2 cellular contexts compared by ENCODE assay signal in the genomic region with DNA sequence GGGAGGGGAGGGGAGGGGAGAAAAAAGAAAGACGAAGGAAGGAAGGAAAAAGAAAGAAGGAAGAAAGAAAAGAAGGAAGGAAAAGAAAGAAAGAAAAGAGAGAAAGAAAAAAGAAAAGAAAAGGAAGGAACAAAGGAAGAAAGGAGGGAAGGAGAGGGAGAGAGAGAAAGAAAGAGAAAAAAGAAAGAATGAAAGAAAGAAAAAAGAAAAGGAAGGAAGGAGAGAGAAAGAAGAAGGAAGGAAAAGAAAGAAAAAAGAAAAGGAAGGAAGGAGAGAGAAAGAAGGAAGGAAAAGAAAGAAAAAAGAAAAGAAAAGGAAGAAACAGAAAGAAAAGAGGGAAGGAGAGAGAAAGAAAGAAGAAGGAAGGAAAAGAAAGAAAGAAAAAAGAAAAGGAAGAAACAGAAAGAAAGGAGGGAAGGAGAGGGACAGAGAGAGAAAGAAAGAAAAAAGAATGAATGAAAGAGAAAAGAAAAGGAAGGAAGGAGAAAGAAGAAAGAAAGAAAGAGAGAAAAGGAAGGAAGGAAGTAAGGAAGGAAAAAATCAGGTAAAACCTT.
A peak's percentile ranks its signal among the peaks of the same experiment; 100 is the strongest.
TF ChIP-seq lines count a peak whose summit lies in the region.

No MANE protein-coding gene starts in this region.

TF ChIP-seq in A549, 52 proteins besides CTCF, POLR2A, EP300 and RAD21:
- TF ChIP-seq, protein P1, sequence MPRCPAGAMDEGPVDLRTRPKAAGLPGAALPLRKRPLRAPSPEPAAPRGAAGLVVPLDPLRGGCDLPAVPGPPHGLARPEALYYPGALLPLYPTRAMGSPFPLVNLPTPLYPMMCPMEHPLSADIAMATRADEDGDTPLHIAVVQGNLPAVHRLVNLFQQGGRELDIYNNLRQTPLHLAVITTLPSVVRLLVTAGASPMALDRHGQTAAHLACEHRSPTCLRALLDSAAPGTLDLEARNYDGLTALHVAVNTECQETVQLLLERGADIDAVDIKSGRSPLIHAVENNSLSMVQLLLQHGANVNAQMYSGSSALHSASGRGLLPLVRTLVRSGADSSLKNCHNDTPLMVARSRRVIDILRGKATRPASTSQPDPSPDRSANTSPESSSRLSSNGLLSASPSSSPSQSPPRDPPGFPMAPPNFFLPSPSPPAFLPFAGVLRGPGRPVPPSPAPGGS (IDR thresholded peaks at IDR 0.05) = no peak
- TF ChIP-seq RFX5 (IDR thresholded peaks at IDR 0.05) (no peak), CBX8 (IDR thresholded peaks at IDR 0.05) (no peak), RNF2 (IDR thresholded peaks at IDR 0.05; ENCODE audit: borderline replicate concordance, low read depth) (no peak), PHF8 (IDR thresholded peaks at IDR 0.05; ENCODE audit: borderline replicate concordance, low read depth) (no peak), MAZ (IDR thresholded peaks at IDR 0.05; ENCODE audit: borderline replicate concordance, low read depth, low read length) (no peak), HDAC2 (IDR thresholded peaks at IDR 0.05) (no peak), BHLHE40 (IDR thresholded peaks at IDR 0.05; ENCODE audit: low read depth, low read length) (no peak), POLR2AphosphoS2 (conservative IDR thresholded peaks at IDR 0.05; ENCODE audit: low read length) (no peak), SMC3 (IDR thresholded peaks at IDR 0.05) (no peak), HOXB13 (CRISPR knock-in tag; IDR thresholded peaks at IDR 0.05; ENCODE audit: low read depth) (no peak), EHF (CRISPR knock-in tag; IDR thresholded peaks at IDR 0.05) (no peak), SREBF2 (IDR thresholded peaks at IDR 0.05) (no peak), FOSL2 (IDR thresholded peaks at IDR 0.05) (no peak), FOSL2 (CRISPR knock-in tag; IDR thresholded peaks at IDR 0.05) (no peak), HOXB5 (CRISPR knock-in tag; IDR thresholded peaks at IDR 0.05) (no peak), CHD2 (IDR thresholded peaks at IDR 0.05; ENCODE audit: low read length, partially characterized antibody) (no peak), TFCP2L1 (CRISPR knock-in tag; IDR thresholded peaks at IDR 0.05) (no peak)
- TF ChIP-seq, protein P2, sequence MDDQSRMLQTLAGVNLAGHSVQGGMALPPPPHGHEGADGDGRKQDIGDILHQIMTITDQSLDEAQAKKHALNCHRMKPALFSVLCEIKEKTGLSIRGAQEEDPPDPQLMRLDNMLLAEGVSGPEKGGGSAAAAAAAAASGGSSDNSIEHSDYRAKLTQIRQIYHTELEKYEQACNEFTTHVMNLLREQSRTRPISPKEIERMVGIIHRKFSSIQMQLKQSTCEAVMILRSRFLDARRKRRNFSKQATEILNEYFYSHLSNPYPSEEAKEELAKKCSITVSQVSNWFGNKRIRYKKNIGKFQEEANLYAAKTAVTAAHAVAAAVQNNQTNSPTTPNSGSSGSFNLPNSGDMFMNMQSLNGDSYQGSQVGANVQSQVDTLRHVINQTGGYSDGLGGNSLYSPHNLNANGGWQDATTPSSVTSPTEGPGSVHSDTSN (IDR thresholded peaks at IDR 0.05) = no peak
- TF ChIP-seq, protein P3, sequence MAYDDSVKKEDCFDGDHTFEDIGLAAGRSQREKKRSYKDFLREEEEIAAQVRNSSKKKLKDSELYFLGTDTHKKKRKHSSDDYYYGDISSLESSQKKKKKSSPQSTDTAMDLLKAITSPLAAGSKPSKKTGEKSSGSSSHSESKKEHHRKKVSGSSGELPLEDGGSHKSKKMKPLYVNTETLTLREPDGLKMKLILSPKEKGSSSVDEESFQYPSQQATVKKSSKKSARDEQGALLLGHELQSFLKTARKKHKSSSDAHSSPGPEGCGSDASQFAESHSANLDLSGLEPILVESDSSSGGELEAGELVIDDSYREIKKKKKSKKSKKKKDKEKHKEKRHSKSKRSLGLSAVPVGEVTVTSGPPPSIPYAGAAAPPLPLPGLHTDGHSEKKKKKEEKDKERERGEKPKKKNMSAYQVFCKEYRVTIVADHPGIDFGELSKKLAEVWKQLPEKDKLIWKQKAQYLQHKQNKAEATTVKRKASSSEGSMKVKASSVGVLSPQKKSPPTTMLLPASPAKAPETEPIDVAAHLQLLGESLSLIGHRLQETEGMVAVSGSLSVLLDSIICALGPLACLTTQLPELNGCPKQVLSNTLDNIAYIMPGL (CRISPR knock-in tag; IDR thresholded peaks at IDR 0.05; ENCODE audit: borderline replicate concordance) = no peak
- TF ChIP-seq, protein P4, sequence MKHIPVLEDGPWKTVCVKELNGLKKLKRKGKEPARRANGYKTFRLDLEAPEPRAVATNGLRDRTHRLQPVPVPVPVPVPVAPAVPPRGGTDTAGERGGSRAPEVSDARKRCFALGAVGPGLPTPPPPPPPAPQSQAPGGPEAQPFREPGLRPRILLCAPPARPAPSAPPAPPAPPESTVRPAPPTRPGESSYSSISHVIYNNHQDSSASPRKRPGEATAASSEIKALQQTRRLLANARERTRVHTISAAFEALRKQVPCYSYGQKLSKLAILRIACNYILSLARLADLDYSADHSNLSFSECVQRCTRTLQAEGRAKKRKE (CRISPR knock-in tag; IDR thresholded peaks at IDR 0.05; ENCODE audit: low read depth) = no peak

TF ChIP-seq in K562, 482 proteins besides CTCF, POLR2A, EP300 and RAD21 (continued from another document):
- TF ChIP-seq, protein P5, sequence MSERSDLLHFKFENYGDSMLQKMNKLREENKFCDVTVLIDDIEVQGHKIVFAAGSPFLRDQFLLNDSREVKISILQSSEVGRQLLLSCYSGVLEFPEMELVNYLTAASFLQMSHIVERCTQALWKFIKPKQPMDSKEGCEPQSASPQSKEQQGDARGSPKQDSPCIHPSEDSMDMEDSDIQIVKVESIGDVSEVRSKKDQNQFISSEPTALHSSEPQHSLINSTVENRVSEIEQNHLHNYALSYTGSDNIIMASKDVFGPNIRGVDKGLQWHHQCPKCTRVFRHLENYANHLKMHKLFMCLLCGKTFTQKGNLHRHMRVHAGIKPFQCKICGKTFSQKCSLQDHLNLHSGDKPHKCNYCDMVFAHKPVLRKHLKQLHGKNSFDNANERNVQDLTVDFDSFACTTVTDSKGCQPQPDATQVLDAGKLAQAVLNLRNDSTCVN (CRISPR knock-in tag; IDR thresholded peaks at IDR 0.05) = 0 out of 2 replicates have a peak, but pooled peaks have one; percentile 17
- TF ChIP-seq, protein P3 (CRISPR knock-in tag; IDR thresholded peaks at IDR 0.05) = no peak
- TF ChIP-seq CBX5 (IDR thresholded peaks at IDR 0.05; ENCODE audit: borderline replicate concordance, low read depth) (no peak), PTTG1 (tag; IDR thresholded peaks at IDR 0.05; ENCODE audit: low read depth) (no peak), ELF4 (CRISPR knock-in tag; IDR thresholded peaks at IDR 0.05) (peak; percentile 16; the same call in 1 of the 2 replicates), RAD51 (IDR thresholded peaks at IDR 0.05; ENCODE audit: borderline replicate concordance, low read depth) (no peak), NFXL1 (CRISPR knock-in tag; IDR thresholded peaks at IDR 0.05) (no peak), SMAD1 (IDR thresholded peaks at IDR 0.05; ENCODE audit: low read depth, low read length, partially characterized antibody) (no peak), PTRF (tag; IDR thresholded peaks at IDR 0.05) (no peak)
- TF ChIP-seq, protein P6, sequence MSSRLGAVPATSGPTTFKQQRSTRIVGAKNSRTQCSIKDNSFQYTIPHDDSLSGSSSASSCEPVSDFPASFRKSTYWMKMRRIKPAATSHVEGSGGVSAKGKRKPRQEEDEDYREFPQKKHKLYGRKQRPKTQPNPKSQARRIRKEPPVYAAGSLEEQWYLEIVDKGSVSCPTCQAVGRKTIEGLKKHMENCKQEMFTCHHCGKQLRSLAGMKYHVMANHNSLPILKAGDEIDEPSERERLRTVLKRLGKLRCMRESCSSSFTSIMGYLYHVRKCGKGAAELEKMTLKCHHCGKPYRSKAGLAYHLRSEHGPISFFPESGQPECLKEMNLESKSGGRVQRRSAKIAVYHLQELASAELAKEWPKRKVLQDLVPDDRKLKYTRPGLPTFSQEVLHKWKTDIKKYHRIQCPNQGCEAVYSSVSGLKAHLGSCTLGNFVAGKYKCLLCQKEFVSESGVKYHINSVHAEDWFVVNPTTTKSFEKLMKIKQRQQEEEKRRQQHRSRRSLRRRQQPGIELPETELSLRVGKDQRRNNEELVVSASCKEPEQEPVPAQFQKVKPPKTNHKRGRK (tag; IDR thresholded peaks at IDR 0.05) = peak; percentile 98
- TF ChIP-seq, protein P7, sequence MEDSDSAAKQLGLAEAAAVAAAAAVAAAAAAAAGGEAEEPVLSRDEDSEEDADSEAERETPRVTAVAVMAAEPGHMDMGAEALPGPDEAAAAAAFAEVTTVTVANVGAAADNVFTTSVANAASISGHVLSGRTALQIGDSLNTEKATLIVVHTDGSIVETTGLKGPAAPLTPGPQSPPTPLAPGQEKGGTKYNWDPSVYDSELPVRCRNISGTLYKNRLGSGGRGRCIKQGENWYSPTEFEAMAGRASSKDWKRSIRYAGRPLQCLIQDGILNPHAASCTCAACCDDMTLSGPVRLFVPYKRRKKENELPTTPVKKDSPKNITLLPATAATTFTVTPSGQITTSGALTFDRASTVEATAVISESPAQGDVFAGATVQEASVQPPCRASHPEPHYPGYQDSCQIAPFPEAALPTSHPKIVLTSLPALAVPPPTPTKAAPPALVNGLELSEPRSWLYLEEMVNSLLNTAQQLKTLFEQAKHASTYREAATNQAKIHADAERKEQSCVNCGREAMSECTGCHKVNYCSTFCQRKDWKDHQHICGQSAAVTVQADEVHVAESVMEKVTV (CRISPR knock-in tag; IDR thresholded peaks at IDR 0.05) = no peak
- TF ChIP-seq, protein P8, sequence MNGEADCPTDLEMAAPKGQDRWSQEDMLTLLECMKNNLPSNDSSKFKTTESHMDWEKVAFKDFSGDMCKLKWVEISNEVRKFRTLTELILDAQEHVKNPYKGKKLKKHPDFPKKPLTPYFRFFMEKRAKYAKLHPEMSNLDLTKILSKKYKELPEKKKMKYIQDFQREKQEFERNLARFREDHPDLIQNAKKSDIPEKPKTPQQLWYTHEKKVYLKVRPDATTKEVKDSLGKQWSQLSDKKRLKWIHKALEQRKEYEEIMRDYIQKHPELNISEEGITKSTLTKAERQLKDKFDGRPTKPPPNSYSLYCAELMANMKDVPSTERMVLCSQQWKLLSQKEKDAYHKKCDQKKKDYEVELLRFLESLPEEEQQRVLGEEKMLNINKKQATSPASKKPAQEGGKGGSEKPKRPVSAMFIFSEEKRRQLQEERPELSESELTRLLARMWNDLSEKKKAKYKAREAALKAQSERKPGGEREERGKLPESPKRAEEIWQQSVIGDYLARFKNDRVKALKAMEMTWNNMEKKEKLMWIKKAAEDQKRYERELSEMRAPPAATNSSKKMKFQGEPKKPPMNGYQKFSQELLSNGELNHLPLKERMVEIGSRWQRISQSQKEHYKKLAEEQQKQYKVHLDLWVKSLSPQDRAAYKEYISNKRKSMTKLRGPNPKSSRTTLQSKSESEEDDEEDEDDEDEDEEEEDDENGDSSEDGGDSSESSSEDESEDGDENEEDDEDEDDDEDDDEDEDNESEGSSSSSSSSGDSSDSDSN (IDR thresholded peaks at IDR 0.05; ENCODE audit: borderline replicate concordance in 1 of 2, low read depth in 2 of 2, low read length in 2 of 2) = no peak
